Comparison of ENCODE assay signal across 8 cellular contexts in the genomic region with DNA sequence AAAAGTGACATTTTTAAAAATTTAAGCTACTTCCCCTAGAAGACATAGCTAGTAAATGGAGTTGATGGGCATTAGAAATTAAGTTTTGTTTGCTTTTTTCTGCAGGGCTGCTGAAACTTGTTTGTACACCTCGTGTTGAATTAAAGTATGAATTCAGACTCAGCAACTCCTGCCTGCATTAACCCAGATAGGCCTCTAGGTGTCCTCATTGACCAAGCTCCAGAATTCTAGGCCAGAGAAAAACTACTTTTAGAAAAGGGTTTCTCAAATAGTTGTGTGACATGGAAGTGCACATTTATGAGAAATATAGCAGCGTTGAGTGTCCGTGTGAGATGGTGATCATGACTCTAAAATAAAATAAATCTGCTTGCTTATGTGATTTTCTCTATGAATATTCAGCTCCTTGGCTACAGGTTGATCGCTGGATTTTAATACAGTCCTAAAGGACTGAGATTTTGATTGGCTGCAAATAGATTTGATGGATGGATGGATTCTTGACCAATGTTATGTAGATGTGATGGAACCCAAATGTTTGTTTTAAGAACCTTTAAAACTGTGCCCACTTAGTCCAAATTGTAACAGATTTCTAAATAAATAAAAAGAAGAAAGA. TPM values are rescaled to one million over a fixed set of nuclear protein-coding genes. Genes with fewer than 3 reads are reported as not detected.
A peak's percentile ranks its signal among the peaks of the same experiment; 100 is the strongest.
DNase-seq lines count a peak whose midpoint lies in the region; ATAC-seq and TF ChIP-seq lines count a peak whose summit lies in the region.

No MANE protein-coding gene starts in this region.

- H3K4me1 ChIP-seq in foreskin keratinocyte, result peaks cover 3% of the 10 kb centered on the region

- CTCF ChIA-PET in activated CD8-positive, alpha-beta T cell treated with anti-CD3 and anti-CD28 coated beads, Interleukin-2, amount 10 ng/mL, durations not matched to agents 7 days and 5 days (lab: Charles Lee), result interaction anchor here (0.7 to 7.2 kb wide), 66 partner anchors 9 to 510 kb away, joined by 3 to 315 read pairs (median 6); partner anchors contain the start of gene LMOD3

- peaks cover 11% of the 10 kb centered on the region for H3K4me1 Mint-ChIP-seq in activated CD8-positive, alpha-beta T cell treated with anti-CD3 and anti-CD28 coated beads, Interleukin-2, amount 10 ng/mL, durations not matched to agents 7 days and 5 days (ENCODE audit: low read depth)

- ATAC-seq in GM21390 (IDR thresholded peaks at IDR 0.05; ENCODE audit: unreplicated experiment) (peak; percentile 77), foreskin keratinocyte (peak; percentile 49), omental fat pad (ENCODE audit: low FRiP score) (peak; percentile 73), GM19397 (IDR thresholded peaks at IDR 0.05; ENCODE audit: unreplicated experiment) (no peak)
- peak; percentile 60 for ATAC-seq in activated CD8-positive, alpha-beta T cell treated with anti-CD3 and anti-CD28 coated beads, Interleukin-2, amount 10 ng/mL, durations not matched to agents 7 days and 5 days

- TF ChIP-seq CTCF in foreskin keratinocyte (conservative IDR thresholded peaks at IDR 0.05), result peak; percentile 95
- TF ChIP-seq CTCF in omental fat pad (IDR thresholded peaks at IDR 0.05), result peak in 2 of 3 donors; percentile 91 to 96

- POLR2A ChIA-PET in activated CD8-positive, alpha-beta T cell treated with anti-CD3 and anti-CD28 coated beads, Interleukin-2, amount 10 ng/mL, durations not matched to agents 7 days and 5 days (lab: Charles Lee), result interaction anchor here (1.7 kb wide), 1 partner anchor 145 kb away, joined by 3 read pairs; no protein-coding TSS in a partner anchor

- no peak overlapping the region for H3K27ac Mint-ChIP-seq in activated CD8-positive, alpha-beta T cell treated with anti-CD3 and anti-CD28 coated beads, Interleukin-2, amount 10 ng/mL, durations not matched to agents 7 days and 5 days

- DNase-seq in Daoy (ENCODE audit: low read depth) (peak; percentile 15), NCI-H2171 (lab: John Stamatoyannopoulos, UW) (peak; percentile 6), foreskin keratinocyte (peak; percentile 14 to 26), omental fat pad (ENCODE audit: low spot score) (no peak), GOT3 (lab: John Stamatoyannopoulos, UW) (no peak)
- peak; percentile 62 for DNase-seq in activated CD8-positive, alpha-beta T cell treated with anti-CD3 and anti-CD28 coated beads, Interleukin-2, amount 10 ng/mL, durations not matched to agents 7 days and 5 days

- no peaks in the 10 kb centered on the region for H3K27me3 ChIP-seq in foreskin keratinocyte

- H3K36me3 Mint-ChIP-seq in activated CD8-positive, alpha-beta T cell treated with anti-CD3 and anti-CD28 coated beads, Interleukin-2, amount 10 ng/mL, durations not matched to agents 7 days and 5 days (ENCODE audit: low read depth), result no peaks in the 10 kb centered on the region

- H3K27ac ChIP-seq in foreskin keratinocyte, result no peak overlapping the region

- H3K4me3 Mint-ChIP-seq in activated CD8-positive, alpha-beta T cell treated with anti-CD3 and anti-CD28 coated beads, Interleukin-2, amount 10 ng/mL, durations not matched to agents 7 days and 5 days, result no peak overlapping the region

- H3K9me3 Mint-ChIP-seq in activated CD8-positive, alpha-beta T cell treated with anti-CD3 and anti-CD28 coated beads, Interleukin-2, amount 10 ng/mL, durations not matched to agents 7 days and 5 days (ENCODE audit: insufficient read depth), result no peaks in the 10 kb centered on the region

- peaks cover 7% of the 10 kb centered on the region for H3K27me3 Mint-ChIP-seq in activated CD8-positive, alpha-beta T cell treated with anti-CD3 and anti-CD28 coated beads, Interleukin-2, amount 10 ng/mL, durations not matched to agents 7 days and 5 days (ENCODE audit: low read depth)

RNA-seq across cellular contexts. Expression of gene LMOD3, which starts 39.3 kb away (rescaled TPM):
- not detected in 2 replicates for total RNA-seq in Daoy (2014; rRNA removed; shearing (Covaris generic))
- total RNA-seq in activated CD8-positive, alpha-beta T cell treated with anti-CD3 and anti-CD28 coated beads, Interleukin-2, amount 10 ng/mL, durations not matched to agents 7 days and 5 days, result not detected
- total RNA-seq in foreskin keratinocyte, result not detected in 2 replicates
- polyA plus RNA-seq in foreskin keratinocyte, result not detected in 2 replicates
- not detected for total RNA-seq in omental fat pad

Comparison
In these comparisons a context has a peak if more than half of its experiments do, and no peak if none do; other contexts are left out.
1. DNase-seq: peak in Daoy (single experiment), NCI-H2171 (single experiment), activated CD8-positive, alpha-beta T cell treated with anti-CD3 and anti-CD28 coated beads, Interleukin-2, amount 10 ng/mL, durations not matched to agents 7 days and 5 days (single experiment) and foreskin keratinocyte (2 of 2); none in omental fat pad (single experiment) and GOT3 (single experiment).